Comparison of ENCODE assay signal across 1 cellular context in genomic region chr7:2350055-2350454, GRCh38.
A peak's percentile ranks its signal among the peaks of the same experiment; 100 is the strongest.
TF ChIP-seq lines count a peak whose summit lies in the region.

No MANE protein-coding gene starts in this region.

TF ChIP-seq in K562, 482 proteins besides CTCF, POLR2A, EP300 and RAD21:
- TF ChIP-seq PRDM10 (IDR thresholded peaks at IDR 0.05; ENCODE audit: partially characterized antibody): peak; percentile 83
- TF ChIP-seq ZFX (CRISPR knock-in tag; IDR thresholded peaks at IDR 0.05): peak; percentile 79
- no peak for TF ChIP-seq GTF2E2 (tag; IDR thresholded peaks at IDR 0.05)
